ENCODE assay signal across 28 cellular contexts in genomic region chr11:91326751-91327150, GRCh38.
"Had no signal": no experiment of that assay in that cellular context is flagged by ENCODE, and none has a peak within 500 bp of the region (broad histone marks: within the 10 kb centered on the region; RNA-seq: fewer than 3 reads in every experiment).

No MANE protein-coding gene starts in this region.

- H3K9me3 ChIP-seq: colonic mucosa, gastrocnemius medialis had no signal

- H3K27ac ChIP-seq: colonic mucosa, coronary artery, dorsolateral prefrontal cortex, epithelial cell of prostate, esophagus muscularis mucosa, esophagus squamous epithelium, foreskin keratinocyte, gastrocnemius medialis, gastroesophageal sphincter, heart left ventricle, heart right ventricle had no signal

- H3K4me3 ChIP-seq: colonic mucosa, coronary artery, dorsolateral prefrontal cortex, esophagus muscularis mucosa, esophagus squamous epithelium, gastrocnemius medialis, gastroesophageal sphincter, heart left ventricle, heart right ventricle had no signal

- DNase-seq: colonic mucosa; cortex of kidney; dermis blood vessel endothelial cell; dorsolateral prefrontal cortex; effector CD4-positive, alpha-beta T cell; effector CD8-positive, alpha-beta T cell; effector memory CD4-positive, alpha-beta T cell; effector memory CD8-positive, alpha-beta T cell; endodermal cell; erythroblast; esophagus squamous epithelium; foreskin fibroblast; foreskin keratinocyte; foreskin melanocyte; gastrocnemius medialis; glutamatergic neuron; head of caudate nucleus; heart left ventricle; heart right ventricle had no signal

- H3K36me3 ChIP-seq: colonic mucosa, esophagus muscularis mucosa, esophagus squamous epithelium, gastrocnemius medialis, gastroesophageal sphincter, heart left ventricle, heart right ventricle had no signal

- ATAC-seq: effector memory CD8-positive, alpha-beta T cell; esophagus mucosa; foreskin keratinocyte; gastrocnemius medialis; gastroesophageal sphincter; heart left ventricle; heart right ventricle had no signal

- H3K4me1 ChIP-seq: colonic mucosa, esophagus muscularis mucosa, esophagus squamous epithelium, gastrocnemius medialis, gastroesophageal sphincter, heart left ventricle, heart right ventricle had no signal

- FAIRE-seq: colon, endometrium, endothelial cell of umbilical vein, frontal cortex had no signal

- H3K27me3 ChIP-seq: colonic mucosa, dorsolateral prefrontal cortex, esophagus muscularis mucosa, esophagus squamous epithelium, foreskin keratinocyte, gastrocnemius medialis, gastroesophageal sphincter, heart left ventricle, heart right ventricle had no signal
